10 cellular contexts compared by ENCODE assay signal in genomic region chr1:28078680-28079626, GRCh38. TPM values are rescaled to one million over a fixed set of nuclear protein-coding genes. Genes with fewer than 3 reads are reported as not detected.
DNase-seq lines count a peak whose midpoint lies in the region; ATAC-seq and TF ChIP-seq lines count a peak whose summit lies in the region.
"Had no signal": no experiment of that assay in that cellular context is flagged by ENCODE, and none has a peak within 500 bp of the region (broad histone marks: within the 10 kb centered on the region; RNA-seq: fewer than 3 reads in every experiment).

No MANE protein-coding gene starts in this region.

- H3K9me2 ChIP-seq in SK-N-SH: no peaks in the 10 kb centered on the region

- peaks cover 3 to 16% of the 10 kb centered on the region in 2 experiments; a peak in 2 of 4 replicates for H3K4me1 ChIP-seq in SK-N-SH (ENCODE audit: control insufficient read depth in 1 of 2, insufficient read depth in 2 of 2, low read depth in 1 of 2, low read length in 1 of 2)
- H3K4me1 ChIP-seq: parathyroid adenoma had no signal

- H3K4me2 ChIP-seq in SK-N-SH: no peak overlapping the region

- POLR2A ChIA-PET in SK-N-SH (lab: Yijun Ruan, JAX): no interaction called here

- H3K4me3 ChIP-seq in SK-N-SH (ENCODE audit: low read depth in 2 of 2, low read length in 1 of 2) (no peak overlapping the region), fibroblast of pulmonary artery (replicated peaks; ENCODE audit: low read depth, low read length) (no peak overlapping the region)

- H3K27me3 ChIP-seq in SK-N-SH (ENCODE audit: insufficient read depth): no peaks in the 10 kb centered on the region

- peaks cover 23% of the 10 kb centered on the region for H3F3A ChIP-seq in SK-N-SH (replicated peaks; ENCODE audit: insufficient read depth)

- H3K9ac ChIP-seq in SK-N-SH: no peak overlapping the region
- H3K9ac ChIP-seq: parathyroid adenoma had no signal

- no peaks in the 10 kb centered on the region for H3K9me3 ChIP-seq in SK-N-SH

- H3K79me2 ChIP-seq in SK-N-SH (ENCODE audit: insufficient read depth): peaks cover 100% of the 10 kb centered on the region

- TF ChIP-seq EP300 in SK-N-SH (IDR thresholded peaks at IDR 0.05; ENCODE audit: borderline replicate concordance in 1 of 2, low read depth in 1 of 2, low read length in 1 of 2): no peak

- H3K27ac ChIP-seq in SK-N-SH (ENCODE audit: low read depth in 2 of 2, low read length in 1 of 2): peak overlapping the region in 1 of 2 experiments; percentile 30; a peak in 1 of 4 replicates
- H3K27ac ChIP-seq: parathyroid adenoma had no signal

- H4K20me1 ChIP-seq in SK-N-SH (ENCODE audit: insufficient read depth): 0 out of 2 replicates have a peak, but pooled peaks cover 3% of the 10 kb centered on the region

- ATAC-seq in HG03432 (IDR thresholded peaks at IDR 0.05; ENCODE audit: unreplicated experiment) (no peak), GM18502 (IDR thresholded peaks at IDR 0.05; ENCODE audit: poor library complexity, unreplicated experiment) (no peak)
- ATAC-seq: activated CD4-positive, alpha-beta T cell treated with anti-CD3 and anti-CD28 coated beads for 36 hours had no signal

- WGBS in SK-N-SH (ENCODE audit: low lambda C conversion rate): 87% methylated on average over 8 of the region's 8 CpGs

- TF ChIP-seq CTCF in SK-N-SH (IDR thresholded peaks at IDR 0.05): no peak
- TF ChIP-seq CTCF in fibroblast of pulmonary artery (IDR thresholded peaks at IDR 0.05; ENCODE audit: low read length, missing control alignments): no peak

- no peak overlapping the region for H2AFZ ChIP-seq in SK-N-SH (ENCODE audit: low read depth)
- H2AFZ ChIP-seq: parathyroid adenoma had no signal

- CTCF ChIA-PET in SK-N-SH (lab: Yijun Ruan, JAX): interaction anchor here (0.9 to 2.4 kb wide), 4 partner anchors 9 to 221 kb away, joined by 4 to 8 read pairs (median 6); partner anchors contain the start of gene EYA3

- no peak for TF ChIP-seq RAD21 in SK-N-SH (IDR thresholded peaks at IDR 0.05; ENCODE audit: low read length)

- DNase-seq in EL (peak; percentile 74), SK-N-SH (no peak), fibroblast of pulmonary artery (ENCODE audit: low read depth) (peak; percentile 79), non-pigmented ciliary epithelial cell (ENCODE audit: low read depth) (peak; percentile 90), SKM-1 treated with dmso at 0.1 percent for 144 hours (lab: John Stamatoyannopoulos, UW; ENCODE audit: unreplicated experiment) (no peak), DMS114 treated with DMSO at 0.1 percent for 48 hours (lab: John Stamatoyannopoulos, UW; ENCODE audit: unreplicated experiment) (no peak)
- DNase-seq: activated CD4-positive, alpha-beta T cell treated with anti-CD3 and anti-CD28 coated beads for 36 hours had no signal

- H3K36me3 ChIP-seq in SK-N-SH (replicated peaks in 1 of 2; ENCODE audit: control insufficient read depth in 1 of 2, insufficient read depth in 2 of 2, low read length in 1 of 2): peaks cover 15 to 18% of the 10 kb centered on the region in 2 experiments

TF ChIP-seq in SK-N-SH, 30 proteins besides CTCF, POLR2A, EP300 and RAD21:
- no peak for TF ChIP-seq PBX3 (IDR thresholded peaks at IDR 0.05)
- peak; percentile 76; the same call in 1 of the 2 replicates for TF ChIP-seq NFIC (IDR thresholded peaks at IDR 0.05; ENCODE audit: borderline replicate concordance)
- TF ChIP-seq TCF12 (IDR thresholded peaks at IDR 0.05): peak; percentile 24

RNA-seq across cellular contexts. Expression of gene EYA3, which starts 9.5 kb away (rescaled TPM):
- 6.5 and 9.8 TPM in 2 replicates for polyA plus RNA-seq in SK-N-SH (2012; rRNA removed)
- polyA plus RNA-seq in SK-N-SH (2012; cell fraction: cytosol; rRNA removed): 6.9 and 7.3 TPM in 2 replicates
- 11.6 and 19.5 TPM in 2 replicates for polyA plus RNA-seq in SK-N-SH (2012; cell fraction: nucleus; rRNA removed)

Comparison
In these comparisons a context has a peak if more than half of its experiments do, and no peak if none do; other contexts are left out.
1. DNase-seq: peak in EL (single experiment), fibroblast of pulmonary artery (single experiment) and non-pigmented ciliary epithelial cell (single experiment); none in SK-N-SH (single experiment), SKM-1 treated with dmso at 0.1 percent for 144 hours (single experiment) and DMS114 treated with DMSO at 0.1 percent for 48 hours (single experiment).